Comparison of ENCODE assay signal across 1 cellular context in the genomic region with DNA sequence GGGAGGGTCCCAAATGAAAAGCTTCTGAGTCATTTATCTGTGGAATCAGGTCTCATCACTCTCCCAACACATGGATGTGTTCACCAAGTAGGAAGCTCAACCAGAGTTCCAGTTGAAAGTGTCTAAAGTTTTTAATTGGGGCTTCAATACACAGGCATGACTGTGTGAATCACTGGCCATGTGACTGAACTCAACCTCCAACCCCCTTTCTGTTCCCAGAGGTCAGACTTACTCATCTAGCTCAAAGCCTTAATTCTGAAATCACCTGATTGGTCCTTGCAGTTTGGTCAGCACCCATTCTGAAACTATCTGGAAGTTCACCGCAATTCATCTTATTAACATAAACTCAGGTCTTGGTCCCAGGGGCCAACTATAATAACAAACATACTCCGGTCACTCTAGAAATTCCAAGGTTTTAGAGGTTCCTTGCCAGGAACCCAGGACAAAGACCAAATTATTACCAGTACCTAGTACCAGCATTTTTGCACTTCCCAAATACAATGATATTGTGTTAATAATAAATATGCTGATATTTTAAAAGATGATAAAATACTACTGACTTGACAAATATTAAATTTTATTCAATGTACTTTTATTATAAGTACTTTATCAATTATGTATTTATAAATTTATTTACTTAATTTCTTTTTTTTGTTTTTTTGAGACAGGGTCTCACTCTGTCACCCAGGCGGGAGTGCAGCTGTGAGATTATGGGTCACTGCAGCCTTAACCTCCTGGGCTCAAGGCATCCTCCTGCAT.
TF ChIP-seq lines count a peak whose summit lies in the region.

No MANE protein-coding gene starts in this region.

TF ChIP-seq in H1, 55 proteins besides CTCF, POLR2A, EP300 and RAD21:
- TF ChIP-seq, protein P1, sequence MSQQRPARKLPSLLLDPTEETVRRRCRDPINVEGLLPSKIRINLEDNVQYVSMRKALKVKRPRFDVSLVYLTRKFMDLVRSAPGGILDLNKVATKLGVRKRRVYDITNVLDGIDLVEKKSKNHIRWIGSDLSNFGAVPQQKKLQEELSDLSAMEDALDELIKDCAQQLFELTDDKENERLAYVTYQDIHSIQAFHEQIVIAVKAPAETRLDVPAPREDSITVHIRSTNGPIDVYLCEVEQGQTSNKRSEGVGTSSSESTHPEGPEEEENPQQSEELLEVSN (IDR thresholded peaks at IDR 0.05) = no peak
- TF ChIP-seq SRF (IDR thresholded peaks at IDR 0.05; ENCODE audit: low read depth, low read length) (no peak), KDM1A (IDR thresholded peaks at IDR 0.05; ENCODE audit: borderline replicate concordance, low read length) (no peak), SP2 (IDR thresholded peaks at IDR 0.05; ENCODE audit: low read length) (no peak), ASH2L (IDR thresholded peaks at IDR 0.05; ENCODE audit: low read length) (no peak), CHD1 (IDR thresholded peaks at IDR 0.05; ENCODE audit: low read depth, low read length) (no peak), CBX8 (IDR thresholded peaks at IDR 0.05; ENCODE audit: borderline replicate concordance, low read depth, low read length) (no peak), EZH2 (IDR thresholded peaks at IDR 0.05; ENCODE audit: low read depth, low read length, severe bottlenecking) (no peak), RXRA (IDR thresholded peaks at IDR 0.05; ENCODE audit: insufficient read depth, low read depth, low read length) (no peak), CREB1 (IDR thresholded peaks at IDR 0.05) (no peak), NANOG (IDR thresholded peaks at IDR 0.05; ENCODE audit: insufficient read depth, low read depth, low read length, poor library complexity, severe bottlenecking) (no peak), KDM4A (IDR thresholded peaks at IDR 0.05; ENCODE audit: low read depth, low read length, severe bottlenecking) (no peak), GTF2F1 (IDR thresholded peaks at IDR 0.05; ENCODE audit: borderline replicate concordance, low read depth, low read length) (no peak), FOSL1 (IDR thresholded peaks at IDR 0.05; ENCODE audit: insufficient read depth, low read depth, low read length) (no peak)
- TF ChIP-seq, protein P2, sequence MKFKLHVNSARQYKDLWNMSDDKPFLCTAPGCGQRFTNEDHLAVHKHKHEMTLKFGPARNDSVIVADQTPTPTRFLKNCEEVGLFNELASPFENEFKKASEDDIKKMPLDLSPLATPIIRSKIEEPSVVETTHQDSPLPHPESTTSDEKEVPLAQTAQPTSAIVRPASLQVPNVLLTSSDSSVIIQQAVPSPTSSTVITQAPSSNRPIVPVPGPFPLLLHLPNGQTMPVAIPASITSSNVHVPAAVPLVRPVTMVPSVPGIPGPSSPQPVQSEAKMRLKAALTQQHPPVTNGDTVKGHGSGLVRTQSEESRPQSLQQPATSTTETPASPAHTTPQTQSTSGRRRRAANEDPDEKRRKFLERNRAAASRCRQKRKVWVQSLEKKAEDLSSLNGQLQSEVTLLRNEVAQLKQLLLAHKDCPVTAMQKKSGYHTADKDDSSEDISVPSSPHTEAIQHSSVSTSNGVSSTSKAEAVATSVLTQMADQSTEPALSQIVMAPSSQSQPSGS (IDR thresholded peaks at IDR 0.05; ENCODE audit: low read length) = no peak
- TF ChIP-seq, protein P3, sequence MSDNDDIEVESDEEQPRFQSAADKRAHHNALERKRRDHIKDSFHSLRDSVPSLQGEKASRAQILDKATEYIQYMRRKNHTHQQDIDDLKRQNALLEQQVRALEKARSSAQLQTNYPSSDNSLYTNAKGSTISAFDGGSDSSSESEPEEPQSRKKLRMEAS (IDR thresholded peaks at IDR 0.05) = no peak
- TF ChIP-seq, protein P4, sequence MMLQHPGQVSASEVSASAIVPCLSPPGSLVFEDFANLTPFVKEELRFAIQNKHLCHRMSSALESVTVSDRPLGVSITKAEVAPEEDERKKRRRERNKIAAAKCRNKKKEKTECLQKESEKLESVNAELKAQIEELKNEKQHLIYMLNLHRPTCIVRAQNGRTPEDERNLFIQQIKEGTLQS (IDR thresholded peaks at IDR 0.05; ENCODE audit: insufficient read depth, low read depth, low read length) = no peak
TF ChIP-seq in H1: peak in this region for 0.
